28 cellular contexts compared by ENCODE assay signal in the genomic region with DNA sequence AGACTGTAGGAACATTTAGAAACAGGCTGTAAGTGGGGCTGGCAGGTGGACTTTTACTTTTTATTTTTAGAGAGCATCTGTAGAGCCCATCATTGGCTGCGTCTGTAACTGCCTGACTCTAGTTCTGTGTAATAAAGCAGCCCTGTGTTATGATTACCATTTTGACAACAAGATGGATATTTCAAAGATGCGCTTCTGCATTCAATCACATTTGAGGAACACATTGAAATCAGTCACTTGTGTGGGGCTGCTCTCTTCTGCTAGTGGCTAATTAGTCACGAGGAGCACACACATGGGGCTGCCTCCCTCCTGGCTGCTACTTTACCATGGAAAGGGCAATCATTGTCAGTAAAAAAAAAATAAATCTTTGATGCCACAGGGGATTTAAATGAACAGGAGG.
"Had no signal": no experiment of that assay in that cellular context is flagged by ENCODE, and none has a peak within 500 bp of the region (broad histone marks: within the 10 kb centered on the region; RNA-seq: fewer than 3 reads in every experiment).

No MANE protein-coding gene starts in this region.

- H3K9me3 Mint-ChIP-seq: nephron had no signal

- H3K4me3 ChIP-seq: ovary, psoas muscle, right lobe of liver, sigmoid colon, stomach, thoracic aorta, thyroid gland, tibial nerve, upper lobe of left lung, vagina had no signal

- DNase-seq: natural killer cell; occipital lobe; ovary; posterior cingulate gyrus; psoas muscle; right cardiac atrium; sigmoid colon; small intestine; stimulated activated CD4-positive, alpha-beta T cell treated with anti-CD3 and anti-CD28 coated beads, Interleukin-15, amount 100 ng/mL, for 24 hours; stimulated activated CD4-positive, alpha-beta T cell treated with anti-CD3 and anti-CD28 coated beads, Interleukin-2, amount 100 ng/mL, for 24 hours; stimulated activated CD4-positive, alpha-beta T cell treated with anti-CD3 and anti-CD28 coated beads, Interleukin-2, amount 100 ng/mL, for 48 hours; stimulated activated CD4-positive, alpha-beta T cell treated with anti-CD3 and anti-CD28 coated beads, Interleukin-4, amount 100 ng/mL, for 24 hours; stimulated activated naive B cell treated with anti-CD40 and anti-IgM and Interleukin-4, amounts not matched to agents 10 μg/mL and 1 μg/mL and 100 μg/mL, for 72 hours; stimulated activated naive CD4-positive, alpha-beta T cell treated with Interleukin-2 at 50 U/mL for 16 hours; stomach; thyroid gland; trophoblast cell; upper lobe of left lung had no signal

- H3K27me3 ChIP-seq: ovary, right lobe of liver, sigmoid colon, stomach, thyroid gland, tibial nerve, upper lobe of left lung, vagina had no signal

- H3K27me3 Mint-ChIP-seq: progenitor cell of endocrine pancreas; stimulated activated naive B cell treated with anti-CD40 and anti-IgM and Interleukin-4, amounts not matched to agents 10 μg/mL and 1 μg/mL and 100 μg/mL, for 72 hours; stimulated activated naive CD8-positive, alpha-beta T cell treated with anti-CD3 and anti-CD28 coated beads, Interleukin-15, Interleukin-2, amounts not matched to agents 100 ng/mL and 50 ng/mL, for 24 hours had no signal

- H3K36me3 Mint-ChIP-seq: natural killer cell; stimulated activated effector memory CD8-positive, alpha-beta T cell treated with anti-CD3 and anti-CD28 coated beads, Interleukin-12 subunit alpha, Interleukin-12 subunit beta, amount 100 ng/mL, for 72 hours; stimulated activated naive B cell treated with anti-CD40 and anti-IgM and Interleukin-4, amounts not matched to agents 10 μg/mL and 1 μg/mL and 100 μg/mL, for 72 hours had no signal

- ATAC-seq: natural killer cell; psoas muscle; right cardiac atrium; stimulated activated effector memory CD8-positive, alpha-beta T cell treated with anti-CD3 and anti-CD28 coated beads, Interleukin-12 subunit alpha, Interleukin-12 subunit beta, amount 100 ng/mL, for 72 hours; stimulated activated naive B cell treated with anti-CD40 and anti-IgM and Interleukin-4, amounts not matched to agents 10 μg/mL and 1 μg/mL and 100 μg/mL, for 72 hours had no signal

- H2AFZ ChIP-seq: parathyroid adenoma had no signal

- H3K9me3 ChIP-seq: ovary, psoas muscle, right lobe of liver, sigmoid colon, stomach, thoracic aorta, thyroid gland, tibial nerve, upper lobe of left lung, vagina had no signal

- H3K4me1 Mint-ChIP-seq: natural killer cell; nephron; stimulated activated effector memory CD8-positive, alpha-beta T cell treated with anti-CD3 and anti-CD28 coated beads, Interleukin-12 subunit alpha, Interleukin-12 subunit beta, amount 100 ng/mL, for 72 hours; stimulated activated naive B cell treated with anti-CD40 and anti-IgM and Interleukin-4, amounts not matched to agents 10 μg/mL and 1 μg/mL and 100 μg/mL, for 72 hours had no signal

- H3K79me2 ChIP-seq: parathyroid adenoma had no signal

- H3K27ac ChIP-seq: ovary, parathyroid adenoma, psoas muscle, right lobe of liver, sigmoid colon, stomach, thoracic aorta, thyroid gland, tibial nerve, upper lobe of left lung, vagina had no signal

- H3K27ac Mint-ChIP-seq: natural killer cell; nephron; progenitor cell of endocrine pancreas; stimulated activated effector memory CD8-positive, alpha-beta T cell treated with anti-CD3 and anti-CD28 coated beads, Interleukin-12 subunit alpha, Interleukin-12 subunit beta, amount 100 ng/mL, for 72 hours; stimulated activated naive B cell treated with anti-CD40 and anti-IgM and Interleukin-4, amounts not matched to agents 10 μg/mL and 1 μg/mL and 100 μg/mL, for 72 hours; stimulated activated naive CD8-positive, alpha-beta T cell treated with anti-CD3 and anti-CD28 coated beads, Interleukin-15, Interleukin-2, amounts not matched to agents 100 ng/mL and 50 ng/mL, for 24 hours had no signal

- H3K36me3 ChIP-seq: ovary, right lobe of liver, sigmoid colon, stomach, thoracic aorta, thyroid gland, tibial nerve, upper lobe of left lung, vagina had no signal

- H3K9ac ChIP-seq: parathyroid adenoma had no signal

- H3K4me3 Mint-ChIP-seq: natural killer cell; nephron; neural crest cell; stimulated activated effector memory CD8-positive, alpha-beta T cell treated with anti-CD3 and anti-CD28 coated beads, Interleukin-12 subunit alpha, Interleukin-12 subunit beta, amount 100 ng/mL, for 72 hours; stimulated activated naive B cell treated with anti-CD40 and anti-IgM and Interleukin-4, amounts not matched to agents 10 μg/mL and 1 μg/mL and 100 μg/mL, for 72 hours; stimulated activated naive CD8-positive, alpha-beta T cell treated with anti-CD3 and anti-CD28 coated beads, Interleukin-15, Interleukin-2, amounts not matched to agents 100 ng/mL and 50 ng/mL, for 24 hours had no signal
